In the genomic region with DNA sequence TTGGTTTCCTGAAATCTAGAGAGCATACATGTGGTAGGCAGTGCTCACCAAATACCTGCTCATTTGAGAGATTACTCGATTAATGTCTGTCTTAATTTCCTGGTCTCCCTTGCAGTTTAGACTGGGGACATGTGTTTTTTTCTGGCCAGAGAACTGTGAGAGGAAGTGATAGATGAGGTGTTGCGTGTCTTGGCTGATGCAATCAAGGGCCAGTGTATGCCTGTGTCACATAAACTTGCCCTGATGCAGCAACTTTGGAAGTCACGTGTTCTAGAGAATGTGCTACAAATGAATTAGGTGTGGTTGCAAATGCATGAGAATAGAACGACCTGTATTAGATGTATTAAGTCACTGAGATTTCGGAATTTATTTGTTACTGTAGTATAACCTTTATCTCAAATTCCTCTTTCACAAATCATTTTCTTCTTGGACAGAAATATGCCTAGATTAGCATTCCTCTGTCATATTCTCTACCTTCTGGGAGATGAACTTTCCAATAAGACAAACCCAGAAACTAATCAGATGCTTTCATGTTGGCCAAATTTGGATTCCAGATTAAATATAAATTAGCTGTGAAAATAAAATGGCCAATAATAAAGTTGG, we compare ENCODE assay signal across 8 cellular contexts. TPM values are rescaled to one million over a fixed set of nuclear protein-coding genes. Genes with fewer than 3 reads are reported as not detected.
DNase-seq lines count a peak whose midpoint lies in the region; ATAC-seq lines count a peak whose summit lies in the region.

No MANE protein-coding gene starts in this region.

- H3K4me3 Mint-ChIP-seq in activated CD8-positive, alpha-beta T cell treated with anti-CD3 and anti-CD28 coated beads, Interleukin-2, amount 10 ng/mL, durations not matched to agents 7 days and 5 days: no peak overlapping the region

- POLR2A ChIA-PET in activated CD8-positive, alpha-beta T cell treated with anti-CD3 and anti-CD28 coated beads, Interleukin-2, amount 10 ng/mL, durations not matched to agents 7 days and 5 days (lab: Charles Lee): no interaction called here

- H3K9me3 Mint-ChIP-seq in activated CD8-positive, alpha-beta T cell treated with anti-CD3 and anti-CD28 coated beads, Interleukin-2, amount 10 ng/mL, durations not matched to agents 7 days and 5 days (ENCODE audit: insufficient read depth): no peaks in the 10 kb centered on the region

- peak overlapping the region; percentile 26 for H3K27ac Mint-ChIP-seq in activated CD8-positive, alpha-beta T cell treated with anti-CD3 and anti-CD28 coated beads, Interleukin-2, amount 10 ng/mL, durations not matched to agents 7 days and 5 days

- peaks cover 27% of the 10 kb centered on the region for H3K4me1 Mint-ChIP-seq in activated CD8-positive, alpha-beta T cell treated with anti-CD3 and anti-CD28 coated beads, Interleukin-2, amount 10 ng/mL, durations not matched to agents 7 days and 5 days (ENCODE audit: low read depth)

- H3K27me3 Mint-ChIP-seq in activated CD8-positive, alpha-beta T cell treated with anti-CD3 and anti-CD28 coated beads, Interleukin-2, amount 10 ng/mL, durations not matched to agents 7 days and 5 days (ENCODE audit: low read depth): peaks cover 4% of the 10 kb centered on the region

- H3K36me3 Mint-ChIP-seq in activated CD8-positive, alpha-beta T cell treated with anti-CD3 and anti-CD28 coated beads, Interleukin-2, amount 10 ng/mL, durations not matched to agents 7 days and 5 days (ENCODE audit: low read depth): peaks cover 12% of the 10 kb centered on the region

- CTCF ChIA-PET in activated CD8-positive, alpha-beta T cell treated with anti-CD3 and anti-CD28 coated beads, Interleukin-2, amount 10 ng/mL, durations not matched to agents 7 days and 5 days (lab: Charles Lee): interaction anchor here (1.0 to 1.8 kb wide), 3 partner anchors 44 to 147 kb away, joined by 3 to 5 read pairs (median 4); no protein-coding TSS in a partner anchor

- ATAC-seq in activated CD8-positive, alpha-beta T cell treated with anti-CD3 and anti-CD28 coated beads, Interleukin-2, amount 10 ng/mL, durations not matched to agents 7 days and 5 days: peak; percentile 58

- peak; percentile 37 for DNase-seq in stimulated activated CD4-positive, alpha-beta T cell treated with anti-CD3 and anti-CD28 coated beads, Interleukin-1b, Interleukin-23, amount 100 ng/mL, for 48 hours
- DNase-seq in stimulated activated CD4-positive, alpha-beta T cell treated with anti-CD3 and anti-CD28 coated beads, Interleukin-4, amount 100 ng/mL, for 1 hour: no peak
- peak; percentile 74 for DNase-seq in HPDE6-E6E7 (ENCODE audit: extremely low spot score)
- peak; percentile 49 for DNase-seq in activated CD8-positive, alpha-beta T cell treated with anti-CD3 and anti-CD28 coated beads, Interleukin-2, amount 10 ng/mL, durations not matched to agents 7 days and 5 days
- DNase-seq in kidney tubule cell (ENCODE audit: low spot score): peak; percentile 66
- DNase-seq in DMS153 treated with DMSO at 0.1 percent for 48 hours (lab: John Stamatoyannopoulos, UW; ENCODE audit: unreplicated experiment): no peak
- no peak for DNase-seq in HuH-7 (ENCODE audit: low spot score)
- no peak for DNase-seq in NCI-H1694 (lab: John Stamatoyannopoulos, UW)

RNA-seq across cellular contexts. Expression of a gene that starts 9.9 kb away (rescaled TPM):
- total RNA-seq in activated CD8-positive, alpha-beta T cell treated with anti-CD3 and anti-CD28 coated beads, Interleukin-2, amount 10 ng/mL, durations not matched to agents 7 days and 5 days: not detected

RNA-seq across cellular contexts. Expression of a gene that starts 29.8 kb away (rescaled TPM):
- 10 to 100 TPM; 59.3 to 63.4 TPM for total RNA-seq in activated CD8-positive, alpha-beta T cell treated with anti-CD3 and anti-CD28 coated beads, Interleukin-2, amount 10 ng/mL, durations not matched to agents 7 days and 5 days

RNA-seq across cellular contexts. Expression of a gene that starts 42.3 kb away (rescaled TPM):
- not detected for total RNA-seq in activated CD8-positive, alpha-beta T cell treated with anti-CD3 and anti-CD28 coated beads, Interleukin-2, amount 10 ng/mL, durations not matched to agents 7 days and 5 days

Comparison
In these comparisons a context has a peak if more than half of its experiments do, and no peak if none do; other contexts are left out.
1. DNase-seq: peak in stimulated activated CD4-positive, alpha-beta T cell treated with anti-CD3 and anti-CD28 coated beads, Interleukin-1b, Interleukin-23, amount 100 ng/mL, for 48 hours (single experiment), HPDE6-E6E7 (single experiment), activated CD8-positive, alpha-beta T cell treated with anti-CD3 and anti-CD28 coated beads, Interleukin-2, amount 10 ng/mL, durations not matched to agents 7 days and 5 days (single experiment) and kidney tubule cell (single experiment); none in stimulated activated CD4-positive, alpha-beta T cell treated with anti-CD3 and anti-CD28 coated beads, Interleukin-4, amount 100 ng/mL, for 1 hour (single experiment), DMS153 treated with DMSO at 0.1 percent for 48 hours (single experiment), HuH-7 (single experiment) and NCI-H1694 (single experiment).